In the genomic region with DNA sequence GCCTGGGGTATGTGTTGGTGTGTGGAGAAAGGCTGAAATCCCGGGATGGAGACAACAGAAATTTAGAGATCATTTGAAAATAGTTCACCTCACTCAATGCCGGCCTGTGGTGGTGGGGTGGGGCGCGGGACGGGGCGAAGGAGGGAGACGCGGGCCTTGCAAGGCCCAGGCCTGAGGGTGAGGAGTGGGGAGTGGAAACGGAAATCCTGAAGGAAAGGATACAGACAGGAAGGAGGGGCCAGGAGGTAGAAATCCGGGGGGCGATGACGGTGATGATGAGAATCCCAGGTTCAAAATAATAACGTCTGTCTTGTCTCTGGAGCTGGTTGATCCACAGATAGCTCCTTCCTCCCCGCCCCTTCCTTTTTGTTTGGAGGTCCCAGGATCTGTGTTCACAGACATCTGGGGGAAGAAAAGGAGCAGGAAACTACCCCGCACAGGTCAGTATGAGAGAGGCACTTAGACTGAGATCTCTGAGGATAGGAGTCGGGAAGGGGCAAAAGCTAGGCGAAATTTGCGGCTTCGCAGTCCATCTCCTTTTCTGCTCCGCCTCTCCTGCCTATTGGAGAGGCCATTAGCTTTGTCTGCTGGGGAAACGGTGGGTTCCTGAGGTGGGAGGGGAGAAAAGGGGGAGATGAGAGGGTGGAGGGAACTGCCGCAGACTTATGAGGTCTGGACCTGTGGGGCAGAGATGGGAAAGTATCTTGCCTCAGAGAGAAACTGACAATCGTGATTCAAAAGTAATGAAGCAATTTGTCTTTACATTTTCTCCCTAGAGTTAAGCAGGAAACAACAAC, we compare ENCODE assay signal across 11 cellular contexts. TPM values are rescaled to one million over a fixed set of nuclear protein-coding genes. Genes with fewer than 3 reads are reported as not detected.
DNase-seq lines count a peak whose midpoint lies in the region; ATAC-seq and TF ChIP-seq lines count a peak whose summit lies in the region.
"Had no signal": no experiment of that assay in that cellular context is flagged by ENCODE, and none has a peak within 500 bp of the region (broad histone marks: within the 10 kb centered on the region; RNA-seq: fewer than 3 reads in every experiment).

No MANE protein-coding gene starts in this region.

- no peak overlapping the region for H3K9ac ChIP-seq in neural progenitor cell

- no peaks in the 10 kb centered on the region for H3K79me2 ChIP-seq in neural progenitor cell (ENCODE audit: low read depth)

- H3K27me3 ChIP-seq in heart right ventricle, result peaks cover 0 to 78% (median 0%) of the 10 kb centered on the region in 7 donors
- no peaks in the 10 kb centered on the region for H3K27me3 ChIP-seq in neural progenitor cell
- no peaks in the 10 kb centered on the region for H3K27me3 ChIP-seq in vagina

- no peak for TF ChIP-seq CTCF in heart right ventricle (IDR thresholded peaks at IDR 0.05)
- TF ChIP-seq CTCF in fibroblast of villous mesenchyme (IDR thresholded peaks at IDR 0.05; ENCODE audit: insufficient read depth, low read depth, low read length), result no peak
- TF ChIP-seq CTCF in neural progenitor cell (IDR thresholded peaks at IDR 0.05), result no peak
- no peak for TF ChIP-seq CTCF in vagina (IDR thresholded peaks at IDR 0.05)

- peak overlapping the region; percentile 85 for H3K4me3 Mint-ChIP-seq in neural progenitor cell

- H3K27ac ChIP-seq in heart right ventricle, result peak overlapping the region in 5 of 10 donors; percentile 8 to 60 (median 21)
- peak overlapping the region; percentile 5 for H3K27ac ChIP-seq in neural progenitor cell
- peak overlapping the region; percentile 74 for H3K27ac ChIP-seq in vagina

- H3K4me3 ChIP-seq in heart right ventricle (peak overlapping the region in 8 of 10 donors; percentile 12 to 54 (median 46)), fibroblast of villous mesenchyme (ENCODE audit: low read depth, low read length) (peak overlapping the region; percentile 40), neural progenitor cell (peak overlapping the region; percentile 42), vagina (peak overlapping the region; percentile 32 to 35)

- H3K4me1 ChIP-seq in heart right ventricle (peaks cover 0 to 3% (median 0%) of the 10 kb centered on the region in 9 donors), neural progenitor cell (peaks cover 6% of the 10 kb centered on the region), vagina (no peaks in the 10 kb centered on the region)

- peak overlapping the region; percentile 69 for H3K4me2 ChIP-seq in neural progenitor cell

- H3K36me3 Mint-ChIP-seq in neural progenitor cell, result no peaks in the 10 kb centered on the region

- TF ChIP-seq POLR2A in vagina (IDR thresholded peaks at IDR 0.05), result no peak

- peak overlapping the region; percentile 45 for H2AFZ ChIP-seq in neural progenitor cell (replicated peaks)

- no peaks in the 10 kb centered on the region for H4K20me1 ChIP-seq in neural progenitor cell (ENCODE audit: low read depth)

- no peaks in the 10 kb centered on the region for H3K9me3 Mint-ChIP-seq in neural progenitor cell

- peak in 5 of 8 donors; percentile 47 to 74 (median 63) for ATAC-seq in heart right ventricle
- no peak for ATAC-seq in Right ventricle myocardium superior (ENCODE audit: poor library complexity)
- no peak for ATAC-seq in HG03039 (IDR thresholded peaks at IDR 0.05; ENCODE audit: unreplicated experiment)
- ATAC-seq: activated CD4-positive, CD25-positive, alpha-beta regulatory T cell treated with anti-CD3 and anti-CD28 coated beads, Interleukin-2, amount 50 U/mL, for 24 hours had no signal

- H3K4me1 Mint-ChIP-seq in neural progenitor cell, result peaks cover 32% of the 10 kb centered on the region

- H3F3A ChIP-seq in neural progenitor cell (ENCODE audit: low read depth), result peaks cover 9% of the 10 kb centered on the region

- peak overlapping the region; percentile 47 for H3K27ac Mint-ChIP-seq in neural progenitor cell

- H3K27me3 Mint-ChIP-seq in neural progenitor cell (ENCODE audit: insufficient read depth, low read depth), result peaks cover 2% of the 10 kb centered on the region

- DNase-seq in heart right ventricle, result no peak
- no peak for DNase-seq in Right ventricle myocardium superior
- DNase-seq in fibroblast of villous mesenchyme (ENCODE audit: low read depth), result peak; percentile 1
- peak; percentile 69 for DNase-seq in neural progenitor cell (ENCODE audit: low spot score)
- no peak for DNase-seq in vagina (ENCODE audit: extremely low spot score in 2 of 2)
- DNase-seq in SW480 (ENCODE audit: low spot score), result no peak
- DNase-seq in activated effector memory CD4-positive, alpha-beta T cell treated with Interleukin-2 at 50 U/mL for 16 hours, result no peak
- DNase-seq: AML-193 had no signal

- 12 to 19% methylated on average over 23 of the region's 23 CpGs for WGBS in heart right ventricle, 2 donors

- intact Hi-C loops in heart right ventricle (cut with DNase I) (loop anchor here in 3 of 10 donors (10.0 kb wide), 3 partner anchors 76 to 334 kb away; a partner anchor contains a TSS), Right ventricle myocardium superior (cut with DNase I) (no loop called here), vagina (cut with DNase I) (no loop called here)

- H3K9me3 ChIP-seq in heart right ventricle, result no peaks in the 10 kb centered on the region
- H3K9me3 ChIP-seq in neural progenitor cell (ENCODE audit: low read depth), result no peaks in the 10 kb centered on the region
- H3K9me3 ChIP-seq in vagina, result no peaks in the 10 kb centered on the region

- H3K36me3 ChIP-seq in heart right ventricle (peaks cover 0 to 7% (median 0%) of the 10 kb centered on the region in 9 donors), neural progenitor cell (no peaks in the 10 kb centered on the region), vagina (no peaks in the 10 kb centered on the region)

RNA-seq across cellular contexts. Expression of a gene that starts 0.8 kb away (rescaled TPM):
- total RNA-seq in heart right ventricle (1 to 10 TPM; 2.0 to 5.3 (median 3.6) TPM), Right ventricle myocardium superior (1.7 TPM), fibroblast of villous mesenchyme (37.0 and 44.5 TPM in 2 replicates), neural progenitor cell (ENCODE audit: low replicate concordance) (30.8 and 34.3 TPM in 2 replicates), vagina (15.7 TPM)
- polyA plus RNA-seq in heart right ventricle, result 1 to 10 TPM; 3.2 to 5.6 TPM

RNA-seq across cellular contexts. Expression of a gene that starts 20.0 kb away (rescaled TPM):
- 1 to 10 TPM in 6 of 10 donors, under 1 TPM in 3, not detected in 1; 0.65 to 5.4 (median 1.9) TPM for total RNA-seq in heart right ventricle
- 1 to 10 TPM in 1 of 2 donors, under 1 TPM in 1; 0.37 to 3.4 TPM for polyA plus RNA-seq in heart right ventricle
- total RNA-seq in Right ventricle myocardium superior, result 0.75 TPM
- under 0.01 and 2.3 TPM in 2 replicates for total RNA-seq in fibroblast of villous mesenchyme
- total RNA-seq in neural progenitor cell (ENCODE audit: low replicate concordance), result 37.5 and 45.4 TPM in 2 replicates
- total RNA-seq in vagina, result 7.4 TPM

RNA-seq across cellular contexts. Expression of a gene that starts 25.5 kb away (rescaled TPM):
- total RNA-seq in heart right ventricle (10 to 100 TPM; 14.8 to 46.0 (median 23.1) TPM), Right ventricle myocardium superior (16.2 TPM), fibroblast of villous mesenchyme (100 and 114 TPM in 2 replicates), neural progenitor cell (ENCODE audit: low replicate concordance) (72.0 and 108 TPM in 2 replicates), vagina (52.8 TPM)
- 10 to 100 TPM; 47.8 to 56.9 TPM for polyA plus RNA-seq in heart right ventricle

RNA-seq across cellular contexts. Expression of a gene that starts 45.5 kb away (rescaled TPM):
- 100 to 1,000 TPM; 108 to 158 (median 137) TPM for total RNA-seq in heart right ventricle
- polyA plus RNA-seq in heart right ventricle, result 10 to 100 TPM; 45.3 to 64.9 TPM
- 164 TPM for total RNA-seq in Right ventricle myocardium superior
- 208 and 255 TPM in 2 replicates for total RNA-seq in fibroblast of villous mesenchyme
- total RNA-seq in neural progenitor cell (ENCODE audit: low replicate concordance), result 344 and 392 TPM in 2 replicates
- 77.8 TPM for total RNA-seq in vagina

RNA-seq across cellular contexts. Expression of a gene that starts 54.2 kb away (rescaled TPM):
- total RNA-seq in heart right ventricle, result under 1 TPM in 5 of 10 donors, not detected in 5; 0.23 to 0.33 (median 0.28) TPM
- under 1 TPM; 0.23 to 0.37 TPM for polyA plus RNA-seq in heart right ventricle
- total RNA-seq in Right ventricle myocardium superior, result 0.32 TPM
- total RNA-seq in fibroblast of villous mesenchyme, result not detected in 2 replicates
- total RNA-seq in neural progenitor cell (ENCODE audit: low replicate concordance), result 0.12 TPM in 1 of 2 replicates, not detected in the other
- 0.98 TPM for total RNA-seq in vagina
- polyA plus RNA-seq: liver had no signal

Comparison
In these comparisons a context has a peak if more than half of its experiments do, and no peak if none do; other contexts are left out.
1. ATAC-seq: peak in heart right ventricle (5 of 8); none in Right ventricle myocardium superior (single experiment) and HG03039 (single experiment).
2. DNase-seq: peak in fibroblast of villous mesenchyme (single experiment) and neural progenitor cell (single experiment); none in heart right ventricle (0 of 2), Right ventricle myocardium superior (single experiment), vagina (0 of 2), SW480 (single experiment) and activated effector memory CD4-positive, alpha-beta T cell treated with Interleukin-2 at 50 U/mL for 16 hours (single experiment).
3. Peak in every context shown above with its lines, with median percentiles within 50 percentile points of each other: H3K4me3 ChIP-seq.